1 cellular context compared by ENCODE assay signal in the genomic region with DNA sequence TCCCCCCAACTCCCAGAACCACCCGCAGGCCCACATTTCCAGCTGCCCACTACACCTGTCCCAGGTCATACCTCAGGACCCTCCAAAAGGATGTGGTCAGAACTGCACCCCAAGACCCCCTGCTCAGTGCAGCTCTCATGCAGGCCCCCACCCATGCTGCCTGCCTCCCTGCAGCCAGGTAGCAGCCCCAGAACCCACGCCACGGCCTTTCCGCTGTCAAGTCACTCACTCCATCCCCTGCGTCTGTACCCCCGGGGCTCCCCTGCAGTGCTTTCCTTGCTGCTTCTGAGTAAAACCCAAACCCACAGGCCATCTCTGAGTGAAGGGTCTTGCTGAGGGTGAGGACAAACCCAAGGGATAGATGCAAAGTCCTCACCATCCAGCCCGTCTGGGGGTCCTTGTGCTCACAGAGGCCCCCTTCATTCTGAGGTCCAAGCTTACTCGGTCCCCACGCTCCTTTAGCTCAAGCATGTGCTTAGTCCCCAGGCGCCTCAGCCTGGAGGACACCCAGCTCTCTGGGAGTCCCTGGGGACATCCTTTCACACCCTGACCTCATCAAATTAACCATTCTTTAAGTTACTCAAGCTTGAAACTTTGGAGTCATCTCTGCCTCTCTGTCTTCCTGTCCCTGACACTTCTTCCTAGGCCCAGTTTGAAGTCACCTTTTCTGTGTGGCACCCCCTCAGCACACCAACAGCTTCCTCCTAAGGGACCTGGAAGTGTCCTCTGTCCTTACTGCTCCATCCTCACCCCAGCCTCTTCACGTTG.
TF ChIP-seq lines count a peak whose summit lies in the region.

No MANE protein-coding gene starts in this region.

TF ChIP-seq in GM12878, 131 proteins besides CTCF, POLR2A, EP300 and RAD21 (continued from another document and continues in another):
- TF ChIP-seq, protein P1, sequence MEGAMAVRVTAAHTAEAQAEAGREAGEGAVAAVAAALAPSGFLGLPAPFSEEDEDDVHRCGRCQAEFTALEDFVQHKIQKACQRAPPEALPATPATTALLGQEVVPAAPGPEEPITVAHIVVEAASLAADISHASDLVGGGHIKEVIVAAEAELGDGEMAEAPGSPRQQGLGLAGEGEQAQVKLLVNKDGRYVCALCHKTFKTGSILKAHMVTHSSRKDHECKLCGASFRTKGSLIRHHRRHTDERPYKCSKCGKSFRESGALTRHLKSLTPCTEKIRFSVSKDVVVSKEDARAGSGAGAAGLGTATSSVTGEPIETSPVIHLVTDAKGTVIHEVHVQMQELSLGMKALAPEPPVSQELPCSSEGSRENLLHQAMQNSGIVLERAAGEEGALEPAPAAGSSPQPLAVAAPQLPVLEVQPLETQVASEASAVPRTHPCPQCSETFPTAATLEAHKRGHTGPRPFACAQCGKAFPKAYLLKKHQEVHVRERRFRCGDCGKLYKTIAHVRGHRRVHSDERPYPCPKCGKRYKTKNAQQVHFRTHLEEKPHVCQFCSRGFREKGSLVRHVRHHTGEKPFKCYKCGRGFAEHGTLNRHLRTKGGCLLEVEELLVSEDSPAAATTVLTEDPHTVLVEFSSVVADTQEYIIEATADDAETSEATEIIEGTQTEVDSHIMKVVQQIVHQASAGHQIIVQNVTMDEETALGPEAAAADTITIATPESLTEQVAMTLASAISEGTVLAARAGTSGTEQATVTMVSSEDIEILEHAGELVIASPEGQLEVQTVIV (IDR thresholded peaks at IDR 0.05; ENCODE audit: borderline replicate concordance, partially characterized antibody) = no peak
- TF ChIP-seq POLR2AphosphoS5 (IDR thresholded peaks at IDR 0.05; ENCODE audit: low read length) = no peak
- TF ChIP-seq TCF3 (IDR thresholded peaks at IDR 0.05; ENCODE audit: borderline replicate concordance, insufficient read depth, low read depth, low read length) = no peak
- TF ChIP-seq STAT3 (IDR thresholded peaks at IDR 0.05; ENCODE audit: low read depth, low read length) = no peak
- TF ChIP-seq, protein P2, sequence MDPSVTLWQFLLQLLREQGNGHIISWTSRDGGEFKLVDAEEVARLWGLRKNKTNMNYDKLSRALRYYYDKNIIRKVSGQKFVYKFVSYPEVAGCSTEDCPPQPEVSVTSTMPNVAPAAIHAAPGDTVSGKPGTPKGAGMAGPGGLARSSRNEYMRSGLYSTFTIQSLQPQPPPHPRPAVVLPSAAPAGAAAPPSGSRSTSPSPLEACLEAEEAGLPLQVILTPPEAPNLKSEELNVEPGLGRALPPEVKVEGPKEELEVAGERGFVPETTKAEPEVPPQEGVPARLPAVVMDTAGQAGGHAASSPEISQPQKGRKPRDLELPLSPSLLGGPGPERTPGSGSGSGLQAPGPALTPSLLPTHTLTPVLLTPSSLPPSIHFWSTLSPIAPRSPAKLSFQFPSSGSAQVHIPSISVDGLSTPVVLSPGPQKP (IDR thresholded peaks at IDR 0.05; ENCODE audit: low read depth, low read length) = no peak
- TF ChIP-seq CHD1 (IDR thresholded peaks at IDR 0.05; ENCODE audit: low read depth, low read length) = no peak
- TF ChIP-seq NFXL1 (IDR thresholded peaks at IDR 0.05; ENCODE audit: borderline replicate concordance) = no peak
- TF ChIP-seq, protein P3, sequence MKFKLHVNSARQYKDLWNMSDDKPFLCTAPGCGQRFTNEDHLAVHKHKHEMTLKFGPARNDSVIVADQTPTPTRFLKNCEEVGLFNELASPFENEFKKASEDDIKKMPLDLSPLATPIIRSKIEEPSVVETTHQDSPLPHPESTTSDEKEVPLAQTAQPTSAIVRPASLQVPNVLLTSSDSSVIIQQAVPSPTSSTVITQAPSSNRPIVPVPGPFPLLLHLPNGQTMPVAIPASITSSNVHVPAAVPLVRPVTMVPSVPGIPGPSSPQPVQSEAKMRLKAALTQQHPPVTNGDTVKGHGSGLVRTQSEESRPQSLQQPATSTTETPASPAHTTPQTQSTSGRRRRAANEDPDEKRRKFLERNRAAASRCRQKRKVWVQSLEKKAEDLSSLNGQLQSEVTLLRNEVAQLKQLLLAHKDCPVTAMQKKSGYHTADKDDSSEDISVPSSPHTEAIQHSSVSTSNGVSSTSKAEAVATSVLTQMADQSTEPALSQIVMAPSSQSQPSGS (IDR thresholded peaks at IDR 0.05; ENCODE audit: low read length) = peak; percentile 94
- peak; percentile 95 for TF ChIP-seq DPF2 (IDR thresholded peaks at IDR 0.05)
- TF ChIP-seq ZNF384 (IDR thresholded peaks at IDR 0.05; ENCODE audit: borderline replicate concordance, low read depth, low read length) = no peak
- peak; percentile 81 for TF ChIP-seq MTA3 (IDR thresholded peaks at IDR 0.05; ENCODE audit: borderline replicate concordance, low read length)
- TF ChIP-seq ATF7 (IDR thresholded peaks at IDR 0.05; ENCODE audit: low read depth) = peak; percentile 97
- peak; percentile 95 for TF ChIP-seq MTA2 (IDR thresholded peaks at IDR 0.05; ENCODE audit: low read depth)
- TF ChIP-seq, protein P4, sequence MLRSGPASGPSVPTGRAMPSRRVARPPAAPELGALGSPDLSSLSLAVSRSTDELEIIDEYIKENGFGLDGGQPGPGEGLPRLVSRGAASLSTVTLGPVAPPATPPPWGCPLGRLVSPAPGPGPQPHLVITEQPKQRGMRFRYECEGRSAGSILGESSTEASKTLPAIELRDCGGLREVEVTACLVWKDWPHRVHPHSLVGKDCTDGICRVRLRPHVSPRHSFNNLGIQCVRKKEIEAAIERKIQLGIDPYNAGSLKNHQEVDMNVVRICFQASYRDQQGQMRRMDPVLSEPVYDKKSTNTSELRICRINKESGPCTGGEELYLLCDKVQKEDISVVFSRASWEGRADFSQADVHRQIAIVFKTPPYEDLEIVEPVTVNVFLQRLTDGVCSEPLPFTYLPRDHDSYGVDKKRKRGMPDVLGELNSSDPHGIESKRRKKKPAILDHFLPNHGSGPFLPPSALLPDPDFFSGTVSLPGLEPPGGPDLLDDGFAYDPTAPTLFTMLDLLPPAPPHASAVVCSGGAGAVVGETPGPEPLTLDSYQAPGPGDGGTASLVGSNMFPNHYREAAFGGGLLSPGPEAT (IDR thresholded peaks at IDR 0.05; ENCODE audit: low read depth) = peak; percentile 84; the same call in 1 of the 2 replicates
- TF ChIP-seq, protein P5, sequence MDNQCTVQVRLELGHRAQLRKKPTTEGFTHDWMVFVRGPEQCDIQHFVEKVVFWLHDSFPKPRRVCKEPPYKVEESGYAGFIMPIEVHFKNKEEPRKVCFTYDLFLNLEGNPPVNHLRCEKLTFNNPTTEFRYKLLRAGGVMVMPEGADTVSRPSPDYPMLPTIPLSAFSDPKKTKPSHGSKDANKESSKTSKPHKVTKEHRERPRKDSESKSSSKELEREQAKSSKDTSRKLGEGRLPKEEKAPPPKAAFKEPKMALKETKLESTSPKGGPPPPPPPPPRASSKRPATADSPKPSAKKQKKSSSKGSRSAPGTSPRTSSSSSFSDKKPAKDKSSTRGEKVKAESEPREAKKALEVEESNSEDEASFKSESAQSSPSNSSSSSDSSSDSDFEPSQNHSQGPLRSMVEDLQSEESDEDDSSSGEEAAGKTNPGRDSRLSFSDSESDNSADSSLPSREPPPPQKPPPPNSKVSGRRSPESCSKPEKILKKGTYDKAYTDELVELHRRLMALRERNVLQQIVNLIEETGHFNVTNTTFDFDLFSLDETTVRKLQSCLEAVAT (IDR thresholded peaks at IDR 0.05) = peak; percentile 78; the same call in 1 of the 2 replicates
- TF ChIP-seq, protein P6, sequence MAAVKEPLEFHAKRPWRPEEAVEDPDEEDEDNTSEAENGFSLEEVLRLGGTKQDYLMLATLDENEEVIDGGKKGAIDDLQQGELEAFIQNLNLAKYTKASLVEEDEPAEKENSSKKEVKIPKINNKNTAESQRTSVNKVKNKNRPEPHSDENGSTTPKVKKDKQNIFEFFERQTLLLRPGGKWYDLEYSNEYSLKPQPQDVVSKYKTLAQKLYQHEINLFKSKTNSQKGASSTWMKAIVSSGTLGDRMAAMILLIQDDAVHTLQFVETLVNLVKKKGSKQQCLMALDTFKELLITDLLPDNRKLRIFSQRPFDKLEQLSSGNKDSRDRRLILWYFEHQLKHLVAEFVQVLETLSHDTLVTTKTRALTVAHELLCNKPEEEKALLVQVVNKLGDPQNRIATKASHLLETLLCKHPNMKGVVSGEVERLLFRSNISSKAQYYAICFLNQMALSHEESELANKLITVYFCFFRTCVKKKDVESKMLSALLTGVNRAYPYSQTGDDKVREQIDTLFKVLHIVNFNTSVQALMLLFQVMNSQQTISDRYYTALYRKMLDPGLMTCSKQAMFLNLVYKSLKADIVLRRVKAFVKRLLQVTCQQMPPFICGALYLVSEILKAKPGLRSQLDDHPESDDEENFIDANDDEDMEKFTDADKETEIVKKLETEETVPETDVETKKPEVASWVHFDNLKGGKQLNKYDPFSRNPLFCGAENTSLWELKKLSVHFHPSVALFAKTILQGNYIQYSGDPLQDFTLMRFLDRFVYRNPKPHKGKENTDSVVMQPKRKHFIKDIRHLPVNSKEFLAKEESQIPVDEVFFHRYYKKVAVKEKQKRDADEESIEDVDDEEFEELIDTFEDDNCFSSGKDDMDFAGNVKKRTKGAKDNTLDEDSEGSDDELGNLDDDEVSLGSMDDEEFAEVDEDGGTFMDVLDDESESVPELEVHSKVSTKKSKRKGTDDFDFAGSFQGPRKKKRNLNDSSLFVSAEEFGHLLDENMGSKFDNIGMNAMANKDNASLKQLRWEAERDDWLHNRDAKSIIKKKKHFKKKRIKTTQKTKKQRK (IDR thresholded peaks at IDR 0.05; ENCODE audit: low read depth, low read length) = no peak
- TF ChIP-seq, protein P7, sequence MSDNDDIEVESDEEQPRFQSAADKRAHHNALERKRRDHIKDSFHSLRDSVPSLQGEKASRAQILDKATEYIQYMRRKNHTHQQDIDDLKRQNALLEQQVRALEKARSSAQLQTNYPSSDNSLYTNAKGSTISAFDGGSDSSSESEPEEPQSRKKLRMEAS (IDR thresholded peaks at IDR 0.05; ENCODE audit: low read depth, low read length) = no peak; the same call in 1 of the 2 replicates
- no peak for TF ChIP-seq SMAD5 (IDR thresholded peaks at IDR 0.05; ENCODE audit: low read depth)
- TF ChIP-seq KAT2A (conservative IDR thresholded peaks at IDR 0.05; ENCODE audit: control insufficient read depth, low read depth, low read length) = no peak
- TF ChIP-seq, protein P8, sequence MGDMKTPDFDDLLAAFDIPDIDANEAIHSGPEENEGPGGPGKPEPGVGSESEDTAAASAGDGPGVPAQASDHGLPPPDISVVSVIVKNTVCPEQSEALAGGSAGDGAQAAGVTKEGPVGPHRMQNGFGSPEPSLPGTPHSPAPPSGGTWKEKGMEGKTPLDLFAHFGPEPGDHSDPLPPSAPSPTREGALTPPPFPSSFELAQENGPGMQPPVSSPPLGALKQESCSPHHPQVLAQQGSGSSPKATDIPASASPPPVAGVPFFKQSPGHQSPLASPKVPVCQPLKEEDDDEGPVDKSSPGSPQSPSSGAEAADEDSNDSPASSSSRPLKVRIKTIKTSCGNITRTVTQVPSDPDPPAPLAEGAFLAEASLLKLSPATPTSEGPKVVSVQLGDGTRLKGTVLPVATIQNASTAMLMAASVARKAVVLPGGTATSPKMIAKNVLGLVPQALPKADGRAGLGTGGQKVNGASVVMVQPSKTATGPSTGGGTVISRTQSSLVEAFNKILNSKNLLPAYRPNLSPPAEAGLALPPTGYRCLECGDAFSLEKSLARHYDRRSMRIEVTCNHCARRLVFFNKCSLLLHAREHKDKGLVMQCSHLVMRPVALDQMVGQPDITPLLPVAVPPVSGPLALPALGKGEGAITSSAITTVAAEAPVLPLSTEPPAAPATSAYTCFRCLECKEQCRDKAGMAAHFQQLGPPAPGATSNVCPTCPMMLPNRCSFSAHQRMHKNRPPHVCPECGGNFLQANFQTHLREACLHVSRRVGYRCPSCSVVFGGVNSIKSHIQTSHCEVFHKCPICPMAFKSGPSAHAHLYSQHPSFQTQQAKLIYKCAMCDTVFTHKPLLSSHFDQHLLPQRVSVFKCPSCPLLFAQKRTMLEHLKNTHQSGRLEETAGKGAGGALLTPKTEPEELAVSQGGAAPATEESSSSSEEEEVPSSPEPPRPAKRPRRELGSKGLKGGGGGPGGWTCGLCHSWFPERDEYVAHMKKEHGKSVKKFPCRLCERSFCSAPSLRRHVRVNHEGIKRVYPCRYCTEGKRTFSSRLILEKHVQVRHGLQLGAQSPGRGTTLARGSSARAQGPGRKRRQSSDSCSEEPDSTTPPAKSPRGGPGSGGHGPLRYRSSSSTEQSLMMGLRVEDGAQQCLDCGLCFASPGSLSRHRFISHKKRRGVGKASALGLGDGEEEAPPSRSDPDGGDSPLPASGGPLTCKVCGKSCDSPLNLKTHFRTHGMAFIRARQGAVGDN (IDR thresholded peaks at IDR 0.05) = peak; percentile 87
- TF ChIP-seq IKZF1 (conservative IDR thresholded peaks at IDR 0.05) = peak; percentile 96
- TF ChIP-seq RUNX3 (IDR thresholded peaks at IDR 0.05; ENCODE audit: low read length) = peak; percentile 87
- TF ChIP-seq, protein P9, sequence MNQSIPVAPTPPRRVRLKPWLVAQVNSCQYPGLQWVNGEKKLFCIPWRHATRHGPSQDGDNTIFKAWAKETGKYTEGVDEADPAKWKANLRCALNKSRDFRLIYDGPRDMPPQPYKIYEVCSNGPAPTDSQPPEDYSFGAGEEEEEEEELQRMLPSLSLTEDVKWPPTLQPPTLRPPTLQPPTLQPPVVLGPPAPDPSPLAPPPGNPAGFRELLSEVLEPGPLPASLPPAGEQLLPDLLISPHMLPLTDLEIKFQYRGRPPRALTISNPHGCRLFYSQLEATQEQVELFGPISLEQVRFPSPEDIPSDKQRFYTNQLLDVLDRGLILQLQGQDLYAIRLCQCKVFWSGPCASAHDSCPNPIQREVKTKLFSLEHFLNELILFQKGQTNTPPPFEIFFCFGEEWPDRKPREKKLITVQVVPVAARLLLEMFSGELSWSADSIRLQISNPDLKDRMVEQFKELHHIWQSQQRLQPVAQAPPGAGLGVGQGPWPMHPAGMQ (IDR thresholded peaks at IDR 0.05; ENCODE audit: borderline replicate concordance) = no peak
- no peak for TF ChIP-seq ZNF207 (IDR thresholded peaks at IDR 0.05; ENCODE audit: borderline replicate concordance)
- no peak for TF ChIP-seq HCFC1 (IDR thresholded peaks at IDR 0.05; ENCODE audit: low read length)
- peak; percentile 77; the same call in 1 of the 2 replicates for TF ChIP-seq IRF4 (IDR thresholded peaks at IDR 0.05; ENCODE audit: low read depth, low read length)
- TF ChIP-seq, protein P10, sequence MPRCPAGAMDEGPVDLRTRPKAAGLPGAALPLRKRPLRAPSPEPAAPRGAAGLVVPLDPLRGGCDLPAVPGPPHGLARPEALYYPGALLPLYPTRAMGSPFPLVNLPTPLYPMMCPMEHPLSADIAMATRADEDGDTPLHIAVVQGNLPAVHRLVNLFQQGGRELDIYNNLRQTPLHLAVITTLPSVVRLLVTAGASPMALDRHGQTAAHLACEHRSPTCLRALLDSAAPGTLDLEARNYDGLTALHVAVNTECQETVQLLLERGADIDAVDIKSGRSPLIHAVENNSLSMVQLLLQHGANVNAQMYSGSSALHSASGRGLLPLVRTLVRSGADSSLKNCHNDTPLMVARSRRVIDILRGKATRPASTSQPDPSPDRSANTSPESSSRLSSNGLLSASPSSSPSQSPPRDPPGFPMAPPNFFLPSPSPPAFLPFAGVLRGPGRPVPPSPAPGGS (IDR thresholded peaks at IDR 0.05; ENCODE audit: borderline replicate concordance, insufficient read depth, low read depth, low read length, poor library complexity, severe bottlenecking) = peak; percentile 73
- no peak for TF ChIP-seq SMARCA5 (IDR thresholded peaks at IDR 0.05)
- TF ChIP-seq MXI1 (IDR thresholded peaks at IDR 0.05; ENCODE audit: low read depth, low read length) = peak; percentile 64; the same call in 1 of the 2 replicates
- TF ChIP-seq BMI1 (IDR thresholded peaks at IDR 0.05; ENCODE audit: borderline replicate concordance) = peak; percentile 42; the same call in 1 of the 2 replicates
- TF ChIP-seq LARP7 (IDR thresholded peaks at IDR 0.05) = no peak; the same call in 1 of the 2 replicates
- TF ChIP-seq CHD4 (IDR thresholded peaks at IDR 0.05) = no peak
- peak; percentile 100 for TF ChIP-seq MEF2B (IDR thresholded peaks at IDR 0.05; ENCODE audit: partially characterized antibody, poor library complexity, severe bottlenecking)
- TF ChIP-seq EED (IDR thresholded peaks at IDR 0.05; ENCODE audit: low read depth) = peak; percentile 88
- TF ChIP-seq RFX5 (IDR thresholded peaks at IDR 0.05; ENCODE audit: low read depth, low read length) = no peak
- TF ChIP-seq HDAC2 (IDR thresholded peaks at IDR 0.05) = no peak
- TF ChIP-seq TCF7 (IDR thresholded peaks at IDR 0.05; ENCODE audit: borderline replicate concordance) = peak; percentile 69; the same call in 1 of the 2 replicates
